Comparison of ENCODE assay signal across 24 cellular contexts in genomic region chr12:43406797-43407196, GRCh38.
"Had no signal": no experiment of that assay in that cellular context is flagged by ENCODE, and none has a peak within 500 bp of the region (broad histone marks: within the 10 kb centered on the region; RNA-seq: fewer than 3 reads in every experiment).

No MANE protein-coding gene starts in this region.

- H3K9ac ChIP-seq: KMS-11 had no signal

- H3K27ac ChIP-seq: HL-60, KMS-11, RWPE1 had no signal

- H3K27me3 Mint-ChIP-seq: IgD-negative memory B cell had no signal

- H3K9me3 Mint-ChIP-seq: IgD-negative memory B cell had no signal

- H3K4me3 Mint-ChIP-seq: IgD-negative memory B cell had no signal

- H3K4me3 ChIP-seq: K562 had no signal

- H3K27ac Mint-ChIP-seq: IgD-negative memory B cell had no signal

- DNase-seq: Kasumi-1, MM.1S, NCI-H1092 treated with DMSO at 0.1 percent for 48 hours, NCI-H1436, NCI-H187, NCI-H2029, NCI-H2081 treated with DMSO at 0.1 percent for 48 hours, NCI-H2171, NCI-H226, NCI-H446, NCI-H510A, NCI-H524 treated with DMSO at 0.1 percent for 48 hours, NCI-H69, NCI-H774, PC-3, SHP77 had no signal

- H3K4me2 ChIP-seq: KMS-11 had no signal

- FAIRE-seq: HTR-8/SVneo, K562 had no signal

- H3K36me3 Mint-ChIP-seq: IgD-negative memory B cell had no signal

- ATAC-seq: K562, Panc1, PC-3, SK-N-SH treated with all-trans-retinoic acid at 6 μM for 48 hours had no signal

- H3K4me1 Mint-ChIP-seq: IgD-negative memory B cell had no signal
